8 cellular contexts compared by ENCODE assay signal in the genomic region with DNA sequence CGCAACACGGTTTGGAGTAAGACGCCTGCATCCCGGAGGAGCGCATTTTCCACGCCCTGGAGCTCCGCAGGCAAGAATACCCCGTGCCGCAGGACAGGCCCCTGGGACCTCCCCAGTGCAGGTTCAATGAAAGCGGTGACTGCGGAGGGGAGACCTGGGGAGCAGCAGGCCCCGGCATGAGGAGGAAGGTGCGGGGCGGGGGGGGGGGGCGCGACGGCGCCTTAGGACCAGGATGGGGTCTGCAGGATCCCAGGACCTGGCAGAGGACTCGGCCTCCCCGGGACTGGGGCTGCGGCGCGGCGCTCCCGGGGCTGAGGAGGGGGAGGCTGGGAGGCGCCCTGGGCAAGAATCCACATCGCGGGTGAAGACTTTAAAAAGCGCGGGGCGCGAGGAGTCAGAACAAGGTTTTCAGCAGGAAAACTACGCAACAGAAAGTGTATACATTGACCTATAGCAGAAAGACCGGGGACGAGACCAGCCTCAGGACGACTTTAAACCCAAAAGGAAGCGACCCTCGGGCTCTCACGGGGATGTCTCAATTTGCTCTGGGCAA. TPM values are rescaled to one million over a fixed set of nuclear protein-coding genes. Genes with fewer than 3 reads are reported as not detected.
DNase-seq lines count a peak whose midpoint lies in the region; ATAC-seq, FAIRE-seq and TF ChIP-seq lines count a peak whose summit lies in the region.

No MANE protein-coding gene starts in this region.

- in situ Hi-C loops in K562 (cut with MboI) = no loop called here

- H3K27ac ChIP-seq in KOPT-K1 (ENCODE audit: low read depth, low read length, poor library complexity, severe bottlenecking) (peak overlapping the region; percentile 79), K562 (ENCODE audit: extremely low read depth, low read depth, low read length) (peak overlapping the region; percentile 81)

- CTCF ChIA-PET in K562 (lab: Yijun Ruan, JAX; ENCODE audit: low intra/inter-chr PET ratio) = interaction anchor here (0.6 to 0.7 kb wide), 2 partner anchors 97 to 126 kb away, joined by 3 to 4 read pairs; partner anchors contain the start of gene ZNF83

- TF ChIP-seq CTCF in K562 (IDR thresholded peaks at IDR 0.05 in 2 of 3, conservative IDR thresholded peaks at IDR 0.05 in 1 of 3; ENCODE audit: insufficient read depth in 2 of 3, low read depth in 1 of 3, low read length in 3 of 3) = no peak

- WGBS in K562 (ENCODE audit: insufficient coverage, low coverage, missing lambda C conversion rate) = under 1% methylated on average over 23 of the region's 39 CpGs

- peak overlapping the region; percentile 90 to 92 for H3K9ac ChIP-seq in K562 (ENCODE audit: insufficient read depth in 1 of 2, low read depth in 2 of 2, low read length in 2 of 2)

- TF ChIP-seq EP300 in K562 (IDR thresholded peaks at IDR 0.05; ENCODE audit: low read length) = no peak

- H3K36me3 ChIP-seq in KOPT-K1 (ENCODE audit: insufficient read depth, low read length) = peaks cover 17% of the 10 kb centered on the region
- peaks cover 7% of the 10 kb centered on the region; the same call in 1 of the 3 replicates for H3K36me3 ChIP-seq in K562 (ENCODE audit: control insufficient read depth, insufficient read depth, low read length)

- TF ChIP-seq RAD21 in K562 (CRISPR knock-in tag; conservative IDR thresholded peaks at IDR 0.05 in 1 of 2, IDR thresholded peaks at IDR 0.05 in 1 of 2) = no peak

- H3K79me2 ChIP-seq in K562 (ENCODE audit: control insufficient read depth, insufficient read depth, low read length) = peaks cover 30% of the 10 kb centered on the region

- H2AFZ ChIP-seq in K562 (ENCODE audit: low read depth, low read length) = peak overlapping the region; percentile 77

- H3K4me3 Mint-ChIP-seq in stimulated activated naive B cell treated with anti-CD40 and anti-IgM and Interleukin-4, amounts not matched to agents 10 μg/mL and 1 μg/mL and 100 μg/mL, for 72 hours = peak overlapping the region; percentile 89 to 96

- TSS peak; percentile 83 for BruUV-seq in K562 (replicated peaks; lab: Mats Ljungman, UMichigan)

- H3K27ac Mint-ChIP-seq in stimulated activated naive B cell treated with anti-CD40 and anti-IgM and Interleukin-4, amounts not matched to agents 10 μg/mL and 1 μg/mL and 100 μg/mL, for 72 hours = peak overlapping the region; percentile 98

- H3K9me3 Mint-ChIP-seq in stimulated activated naive B cell treated with anti-CD40 and anti-IgM and Interleukin-4, amounts not matched to agents 10 μg/mL and 1 μg/mL and 100 μg/mL, for 72 hours = no peaks in the 10 kb centered on the region

- peaks cover 16 to 32% of the 10 kb centered on the region in 2 donors for H3K4me1 Mint-ChIP-seq in stimulated activated naive B cell treated with anti-CD40 and anti-IgM and Interleukin-4, amounts not matched to agents 10 μg/mL and 1 μg/mL and 100 μg/mL, for 72 hours

- peak overlapping the region; percentile 56 for H3K4me3 ChIP-seq in K562

- peaks cover 5 to 16% of the 10 kb centered on the region in 2 experiments; a peak in 3 of 5 replicates for H3K4me1 ChIP-seq in K562 (replicated peaks in 1 of 2; ENCODE audit: control insufficient read depth in 2 of 2, insufficient read depth in 2 of 2, low read length in 2 of 2)

- POLR2A ChIA-PET in K562 (lab: Yijun Ruan, JAX) = no interaction called here

- no peaks in the 10 kb centered on the region for H3K27me3 Mint-ChIP-seq in stimulated activated naive B cell treated with anti-CD40 and anti-IgM and Interleukin-4, amounts not matched to agents 10 μg/mL and 1 μg/mL and 100 μg/mL, for 72 hours

- H3K9me3 ChIP-seq in KOPT-K1 (ENCODE audit: insufficient read depth, low read length, poor library complexity, severe bottlenecking) (no peaks in the 10 kb centered on the region), K562 (replicated peaks; ENCODE audit: control insufficient read depth, insufficient read depth, low read depth, low read length) (peaks cover 5% of the 10 kb centered on the region)

- no peaks in the 10 kb centered on the region for H4K20me1 ChIP-seq in K562 (replicated peaks; ENCODE audit: control insufficient read depth, insufficient read depth, low read length)

- peak in 2 of 3 experiments; percentile 63 to 78 for DNase-seq in NCI-H1417 (lab: John Stamatoyannopoulos, UW)
- no peak for DNase-seq in NCI-H1417 treated with DMSO at 0.1 percent for 48 hours (lab: John Stamatoyannopoulos, UW)
- peak in 3 of 4 experiments; percentile 23 to 48 (median 45) for DNase-seq in K562 (ENCODE audit: extremely low read depth in 1 of 4, low spot score in 3 of 4)
- peak; percentile 58 for DNase-seq in islet precursor cell
- DNase-seq in stimulated activated naive B cell treated with anti-CD40 and anti-IgM and Interleukin-4, amounts not matched to agents 10 μg/mL and 1 μg/mL and 100 μg/mL, for 72 hours = no peak
- no peak for DNase-seq in NCI-H1092 treated with DMSO at 0.1 percent for 48 hours (lab: John Stamatoyannopoulos, UW)

- H3K27me3 ChIP-seq in K562 (ENCODE audit: control insufficient read depth in 2 of 2, insufficient read depth in 2 of 2, low read length in 2 of 2) = no peaks in the 10 kb centered on the region

- peaks cover 2 to 12% of the 10 kb centered on the region in 2 donors for H3K36me3 Mint-ChIP-seq in stimulated activated naive B cell treated with anti-CD40 and anti-IgM and Interleukin-4, amounts not matched to agents 10 μg/mL and 1 μg/mL and 100 μg/mL, for 72 hours

- no peak for FAIRE-seq in K562 (lab: Jason Lieb, UNC)

- ATAC-seq in GM21619 (IDR thresholded peaks at IDR 0.05; ENCODE audit: unreplicated experiment) (peak; percentile 31), K562 (peak; percentile 65)
- ATAC-seq in stimulated activated naive B cell treated with anti-CD40 and anti-IgM and Interleukin-4, amounts not matched to agents 10 μg/mL and 1 μg/mL and 100 μg/mL, for 72 hours (replicated peaks) = peak; percentile 52 to 54

- H3K4me2 ChIP-seq in K562 (ENCODE audit: insufficient read depth, low read length) = peak overlapping the region; percentile 75

- no peaks in the 10 kb centered on the region for H3K9me1 ChIP-seq in K562 (ENCODE audit: control insufficient read depth, insufficient read depth, low read length)

- TF ChIP-seq POLR2A in K562 (conservative IDR thresholded peaks at IDR 0.05) = no peak

- intact Hi-C loops in K562 (cut with micrococcal nuclease) = no loop called here

TF ChIP-seq in K562, 482 proteins besides CTCF, POLR2A, EP300 and RAD21 (continues in another document):
- TF ChIP-seq, protein P1, sequence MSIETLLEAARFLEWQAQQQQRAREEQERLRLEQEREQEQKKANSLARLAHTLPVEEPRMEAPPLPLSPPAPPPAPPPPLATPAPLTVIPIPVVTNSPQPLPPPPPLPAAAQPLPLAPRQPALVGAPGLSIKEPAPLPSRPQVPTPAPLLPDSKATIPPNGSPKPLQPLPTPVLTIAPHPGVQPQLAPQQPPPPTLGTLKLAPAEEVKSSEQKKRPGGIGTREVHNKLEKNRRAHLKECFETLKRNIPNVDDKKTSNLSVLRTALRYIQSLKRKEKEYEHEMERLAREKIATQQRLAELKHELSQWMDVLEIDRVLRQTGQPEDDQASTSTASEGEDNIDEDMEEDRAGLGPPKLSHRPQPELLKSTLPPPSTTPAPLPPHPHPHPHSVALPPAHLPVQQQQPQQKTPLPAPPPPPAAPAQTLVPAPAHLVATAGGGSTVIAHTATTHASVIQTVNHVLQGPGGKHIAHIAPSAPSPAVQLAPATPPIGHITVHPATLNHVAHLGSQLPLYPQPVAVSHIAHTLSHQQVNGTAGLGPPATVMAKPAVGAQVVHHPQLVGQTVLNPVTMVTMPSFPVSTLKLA (conservative IDR thresholded peaks at IDR 0.05) = 0 out of 4 replicates have a peak, but pooled peaks of 1 of the 2 experiments have one; percentile 9

RNA-seq across cellular contexts. Expression of gene ZNF611, which starts 0.4 kb away (rescaled TPM):
- total RNA-seq in K562 (2011; cell fraction: chromatin; rRNA removed; ENCODE audit: low replicate concordance) = 60.0 and 88.6 TPM in 2 replicates
- 33.5 and 37.6 TPM in 2 replicates for total RNA-seq in K562 (2011; cell fraction: nucleolus; rRNA removed)
- total RNA-seq in K562 (2011; cell fraction: nucleoplasm; rRNA removed) = 52.8 and 67.6 TPM in 2 replicates
- total RNA-seq in K562 (2014; rRNA removed) = 8.8 and 12.7 TPM in 2 replicates
- 19.0 and 19.3 TPM in 2 replicates for total RNA-seq in K562 (2014; rRNA removed; fragmentation: Illumina TruSeq; extraction: Trizol)
- total RNA-seq in K562 (2015; rRNA removed; fragmentation: Illumina TruSeq; extraction: Trizol) = 15.2 and 18.6 TPM in 2 replicates
- total RNA-seq in K562 (2021) = 24.1 and 29.6 TPM in 2 replicates
- polyA plus RNA-seq in K562 (2011; rRNA removed) = 9.7 and 12.8 TPM in 2 replicates
- polyA plus RNA-seq in K562 (2011; cell fraction: cytosol; rRNA removed) = 3.4 and 5.4 TPM in 2 replicates
- polyA plus RNA-seq in K562 (2011; cell fraction: nucleus; rRNA removed) = 12.2 and 14.2 TPM in 2 replicates
- 11.9 and 22.7 TPM in 2 replicates for polyA plus RNA-seq in K562 (2012)
- 15.0 and 19.0 TPM in 2 replicates for polyA plus RNA-seq in K562 (2014; fragmentation: Illumina TruSeq; extraction: Trizol)
- 1 to 10 TPM; 3.7 to 4.3 TPM for polyA plus RNA-seq in K562 (2014; fragmentation: Nextera tagmentation; extraction: Ambion mirVana)
- 9.3 and 12.1 TPM in 2 replicates for polyA plus RNA-seq in K562 (2014; rRNA removed)
- 32.7 and 36.5 TPM in 2 replicates for polyA minus RNA-seq in K562 (2011; rRNA and poly(A)+ RNA removed)
- polyA minus RNA-seq in K562 (2011; cell fraction: cytosol; rRNA and poly(A)+ RNA removed) = 13.7 and 14.7 TPM in 2 replicates
- polyA minus RNA-seq in K562 (2011; cell fraction: nucleus; rRNA and poly(A)+ RNA removed) = 11.3 and 16.3 TPM in 2 replicates

RNA-seq across cellular contexts. Expression of gene ZNF600, which starts 52.2 kb away (rescaled TPM):
- total RNA-seq in K562 (2011; cell fraction: chromatin; rRNA removed; ENCODE audit: low replicate concordance) = 28.3 and 45.7 TPM in 2 replicates
- total RNA-seq in K562 (2011; cell fraction: nucleolus; rRNA removed) = 21.7 and 30.5 TPM in 2 replicates
- 24.0 and 26.4 TPM in 2 replicates for total RNA-seq in K562 (2011; cell fraction: nucleoplasm; rRNA removed)
- total RNA-seq in K562 (2014; rRNA removed) (4.6 and 5.7 TPM in 2 replicates), K562 (2014; rRNA removed; fragmentation: Illumina TruSeq; extraction: Trizol) (16.7 and 18.3 TPM in 2 replicates), K562 (2015; rRNA removed; fragmentation: Illumina TruSeq; extraction: Trizol) (17.6 and 18.9 TPM in 2 replicates), K562 (2021) (12.1 and 14.8 TPM in 2 replicates)
- polyA plus RNA-seq in K562 (2011; rRNA removed) (15.9 and 21.5 TPM in 2 replicates), K562 (2014; fragmentation: Illumina TruSeq; extraction: Trizol) (17.1 and 21.4 TPM in 2 replicates), K562 (2014; fragmentation: Nextera tagmentation; extraction: Ambion mirVana) (10 to 100 TPM; 14.9 to 18.0 TPM), K562 (2014; rRNA removed) (11.6 and 14.8 TPM in 2 replicates)
- polyA plus RNA-seq in K562 (2011; cell fraction: cytosol; rRNA removed) = 8.4 and 12.5 TPM in 2 replicates
- 41.2 and 53.1 TPM in 2 replicates for polyA plus RNA-seq in K562 (2011; cell fraction: nucleus; rRNA removed)
- 8.3 and 10.3 TPM in 2 replicates for polyA plus RNA-seq in K562 (2012)
- polyA minus RNA-seq in K562 (2011; rRNA and poly(A)+ RNA removed) = 23.8 and 24.2 TPM in 2 replicates
- 12.4 and 15.4 TPM in 2 replicates for polyA minus RNA-seq in K562 (2011; cell fraction: cytosol; rRNA and poly(A)+ RNA removed)
- 22.3 and 32.9 TPM in 2 replicates for polyA minus RNA-seq in K562 (2011; cell fraction: nucleus; rRNA and poly(A)+ RNA removed)

Comparison
In these comparisons a context has a peak if more than half of its experiments do, and no peak if none do; other contexts are left out.
1. DNase-seq: peak in NCI-H1417 (2 of 3), K562 (3 of 4) and islet precursor cell (single experiment); none in NCI-H1417 treated with DMSO at 0.1 percent for 48 hours (single experiment), stimulated activated naive B cell treated with anti-CD40 and anti-IgM and Interleukin-4, amounts not matched to agents 10 μg/mL and 1 μg/mL and 100 μg/mL, for 72 hours (single experiment) and NCI-H1092 treated with DMSO at 0.1 percent for 48 hours (single experiment).
2. Peak in every context shown above with its lines, with median percentiles within 50 percentile points of each other: ATAC-seq.